12 cellular contexts compared by ENCODE assay signal in genomic region chr13:102131246-102131645, GRCh38.
"Had no signal": no experiment of that assay in that cellular context is flagged by ENCODE, and none has a peak within 500 bp of the region (broad histone marks: within the 10 kb centered on the region; RNA-seq: fewer than 3 reads in every experiment).

No MANE protein-coding gene starts in this region.

- ATAC-seq: natural killer cell treated with Interleukin-12 subunit alpha and Interleukin-12 subunit beta and Interleukin-15 and Interleukin-18, amount 100 ng/mL, for 72 hours; stimulated activated memory B cell treated with anti-CD40 and anti-IgM and Interleukin-4, amounts not matched to agents 10 μg/mL and 1 μg/mL and 100 μg/mL, for 72 hours had no signal

- DNase-seq: activated CD4-positive, alpha-beta T cell treated with anti-CD3 and anti-CD28 coated beads, Interleukin-2, amount 50 U/mL, for 4 hours; activated gamma-delta T cell; colonic mucosa; erythroblast; occipital lobe; retina; spleen; stimulated activated CD4-positive, alpha-beta T cell treated with anti-CD3 and anti-CD28 coated beads, Interleukin-4, amount 100 ng/mL, for 4 hours; upper lobe of left lung; WERI-Rb-1 had no signal
